Comparison of ENCODE assay signal across 1 cellular context in genomic region chr17:64497565-64498035, GRCh38.
A peak's percentile ranks its signal among the peaks of the same experiment; 100 is the strongest.
TF ChIP-seq lines count a peak whose summit lies in the region.

No MANE protein-coding gene starts in this region.

TF ChIP-seq in HepG2, 621 proteins besides CTCF, POLR2A, EP300 and RAD21 (continued from another document):
- TF ChIP-seq, protein P1, sequence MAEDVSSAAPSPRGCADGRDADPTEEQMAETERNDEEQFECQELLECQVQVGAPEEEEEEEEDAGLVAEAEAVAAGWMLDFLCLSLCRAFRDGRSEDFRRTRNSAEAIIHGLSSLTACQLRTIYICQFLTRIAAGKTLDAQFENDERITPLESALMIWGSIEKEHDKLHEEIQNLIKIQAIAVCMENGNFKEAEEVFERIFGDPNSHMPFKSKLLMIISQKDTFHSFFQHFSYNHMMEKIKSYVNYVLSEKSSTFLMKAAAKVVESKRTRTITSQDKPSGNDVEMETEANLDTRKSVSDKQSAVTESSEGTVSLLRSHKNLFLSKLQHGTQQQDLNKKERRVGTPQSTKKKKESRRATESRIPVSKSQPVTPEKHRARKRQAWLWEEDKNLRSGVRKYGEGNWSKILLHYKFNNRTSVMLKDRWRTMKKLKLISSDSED (CRISPR knock-in tag; IDR thresholded peaks at IDR 0.05) = no peak
- TF ChIP-seq MBD4 (IDR thresholded peaks at IDR 0.05; ENCODE audit: borderline replicate concordance, low read length) (peak; percentile 78; the same call in 1 of the 2 replicates), ZNF510 (CRISPR knock-in tag; IDR thresholded peaks at IDR 0.05; ENCODE audit: low read depth) (no peak), ZNF574 (CRISPR knock-in tag; IDR thresholded peaks at IDR 0.05) (no peak), SMC3 (IDR thresholded peaks at IDR 0.05; ENCODE audit: low read length) (0 out of 2 replicates have a peak, but pooled peaks have one; percentile 1), ZSCAN29 (CRISPR knock-in tag; conservative IDR thresholded peaks at IDR 0.05) (no peak), ZNF629 (CRISPR knock-in tag; conservative IDR thresholded peaks at IDR 0.05) (no peak), GATAD1 (CRISPR knock-in tag; IDR thresholded peaks at IDR 0.05) (no peak), ZNF33A (CRISPR knock-in tag; IDR thresholded peaks at IDR 0.05; ENCODE audit: borderline replicate concordance) (no peak), ZNF878 (CRISPR knock-in tag; IDR thresholded peaks at IDR 0.05) (peak; percentile 47; the same call in 1 of the 2 replicates), SMAD3 (CRISPR knock-in tag; IDR thresholded peaks at IDR 0.05) (no peak), ZSCAN30 (CRISPR knock-in tag; IDR thresholded peaks at IDR 0.05) (no peak), ZNF749 (CRISPR knock-in tag; IDR thresholded peaks at IDR 0.05; ENCODE audit: borderline replicate concordance) (no peak; the same call in 1 of the 2 replicates), ZNF331 (CRISPR knock-in tag; IDR thresholded peaks at IDR 0.05) (no peak), ZZZ3 (CRISPR knock-in tag; IDR thresholded peaks at IDR 0.05; ENCODE audit: borderline replicate concordance) (no peak), ZNF737 (CRISPR knock-in tag; IDR thresholded peaks at IDR 0.05; ENCODE audit: borderline replicate concordance) (no peak), ZBTB38 (CRISPR knock-in tag; IDR thresholded peaks at IDR 0.05) (no peak), FOXM1 (CRISPR knock-in tag; IDR thresholded peaks at IDR 0.05) (no peak), HNF4A (CRISPR knock-in tag; IDR thresholded peaks at IDR 0.05) (peak; percentile 23), ZNF616 (CRISPR knock-in tag; IDR thresholded peaks at IDR 0.05; ENCODE audit: low read depth) (no peak), PTBP1 (IDR thresholded peaks at IDR 0.05; ENCODE audit: low read depth, low read length, poor library complexity, severe bottlenecking) (no peak), NAIF1 (CRISPR knock-in tag; IDR thresholded peaks at IDR 0.05; ENCODE audit: borderline replicate concordance) (0 out of 2 replicates have a peak, but pooled peaks have one; percentile 0), ZNF256 (CRISPR knock-in tag; conservative IDR thresholded peaks at IDR 0.05) (no peak), ZNF841 (CRISPR knock-in tag; IDR thresholded peaks at IDR 0.05; ENCODE audit: borderline replicate concordance) (no peak), ZMYM3 (CRISPR knock-in tag; IDR thresholded peaks at IDR 0.05) (no peak), POLR2AphosphoS2 (IDR thresholded peaks at IDR 0.05; ENCODE audit: low read depth, low read length) (0 out of 2 replicates have a peak, but pooled peaks have one; percentile 20), HOXA9 (CRISPR knock-in tag; IDR thresholded peaks at IDR 0.05; ENCODE audit: borderline replicate concordance) (no peak), NFE2L2 (IDR thresholded peaks at IDR 0.05; ENCODE audit: low read length) (0 out of 2 replicates have a peak, but pooled peaks have one; percentile 1), ASH2L (IDR thresholded peaks at IDR 0.05; ENCODE audit: insufficient read length, low read depth, low read length) (no peak), ZNF569 (CRISPR knock-in tag; IDR thresholded peaks at IDR 0.05; ENCODE audit: borderline replicate concordance) (no peak), ZNF879 (CRISPR knock-in tag; IDR thresholded peaks at IDR 0.05) (no peak), ZNF788 (CRISPR knock-in tag; IDR thresholded peaks at IDR 0.05; ENCODE audit: borderline replicate concordance) (no peak), CENPBD1 (CRISPR knock-in tag; IDR thresholded peaks at IDR 0.05; ENCODE audit: borderline replicate concordance, low read depth) (no peak), NR2F1 (CRISPR knock-in tag; IDR thresholded peaks at IDR 0.05) (0 out of 4 replicates have a peak, but pooled peaks of 1 of the 2 experiments have one; percentile 5), XBP1 (CRISPR knock-in tag; IDR thresholded peaks at IDR 0.05) (no peak; the same call in 1 of the 2 replicates), RBM39 (IDR thresholded peaks at IDR 0.05; ENCODE audit: low read depth, low read length, poor library complexity, severe bottlenecking) (no peak), ZNF761 (CRISPR knock-in tag; conservative IDR thresholded peaks at IDR 0.05) (no peak; the same call in 1 of the 2 replicates), ZNF883 (CRISPR knock-in tag; IDR thresholded peaks at IDR 0.05; ENCODE audit: not compliant biosample characterization) (no peak), SRY (CRISPR knock-in tag; IDR thresholded peaks at IDR 0.05) (no peak), DNMT1 (CRISPR knock-in tag; IDR thresholded peaks at IDR 0.05) (no peak), ZC3H13 (CRISPR knock-in tag; IDR thresholded peaks at IDR 0.05) (no peak; the same call in 1 of the 2 replicates), REST (IDR thresholded peaks at IDR 0.05; ENCODE audit: borderline replicate concordance in 1 of 2, low read depth in 1 of 2, low read length in 2 of 2) (no peak), ZNF101 (CRISPR knock-in tag; IDR thresholded peaks at IDR 0.05; ENCODE audit: borderline replicate concordance, low read depth) (0 out of 2 replicates have a peak, but pooled peaks have one; percentile 43), ZNF44 (CRISPR knock-in tag; IDR thresholded peaks at IDR 0.05) (no peak), ZNF552 (CRISPR knock-in tag; IDR thresholded peaks at IDR 0.05; ENCODE audit: borderline replicate concordance) (peak; percentile 64; the same call in 1 of the 2 replicates), ZFP36 (IDR thresholded peaks at IDR 0.05; ENCODE audit: borderline replicate concordance, low read depth, low read length, partially characterized antibody) (no peak), ZNF205 (CRISPR knock-in tag; IDR thresholded peaks at IDR 0.05) (no peak), FOXK1 (CRISPR knock-in tag; IDR thresholded peaks at IDR 0.05; ENCODE audit: borderline replicate concordance, low read depth) (no peak), SRSF9 (IDR thresholded peaks at IDR 0.05; ENCODE audit: borderline replicate concordance, insufficient read depth, low read depth, low read length, poor library complexity, severe bottlenecking) (no peak), KLF15 (CRISPR knock-in tag; IDR thresholded peaks at IDR 0.05; ENCODE audit: borderline replicate concordance) (no peak), ZNF619 (CRISPR knock-in tag; IDR thresholded peaks at IDR 0.05) (no peak)
- TF ChIP-seq, protein P2, sequence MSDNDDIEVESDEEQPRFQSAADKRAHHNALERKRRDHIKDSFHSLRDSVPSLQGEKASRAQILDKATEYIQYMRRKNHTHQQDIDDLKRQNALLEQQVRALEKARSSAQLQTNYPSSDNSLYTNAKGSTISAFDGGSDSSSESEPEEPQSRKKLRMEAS (IDR thresholded peaks at IDR 0.05) = no peak
- TF ChIP-seq, protein P3, sequence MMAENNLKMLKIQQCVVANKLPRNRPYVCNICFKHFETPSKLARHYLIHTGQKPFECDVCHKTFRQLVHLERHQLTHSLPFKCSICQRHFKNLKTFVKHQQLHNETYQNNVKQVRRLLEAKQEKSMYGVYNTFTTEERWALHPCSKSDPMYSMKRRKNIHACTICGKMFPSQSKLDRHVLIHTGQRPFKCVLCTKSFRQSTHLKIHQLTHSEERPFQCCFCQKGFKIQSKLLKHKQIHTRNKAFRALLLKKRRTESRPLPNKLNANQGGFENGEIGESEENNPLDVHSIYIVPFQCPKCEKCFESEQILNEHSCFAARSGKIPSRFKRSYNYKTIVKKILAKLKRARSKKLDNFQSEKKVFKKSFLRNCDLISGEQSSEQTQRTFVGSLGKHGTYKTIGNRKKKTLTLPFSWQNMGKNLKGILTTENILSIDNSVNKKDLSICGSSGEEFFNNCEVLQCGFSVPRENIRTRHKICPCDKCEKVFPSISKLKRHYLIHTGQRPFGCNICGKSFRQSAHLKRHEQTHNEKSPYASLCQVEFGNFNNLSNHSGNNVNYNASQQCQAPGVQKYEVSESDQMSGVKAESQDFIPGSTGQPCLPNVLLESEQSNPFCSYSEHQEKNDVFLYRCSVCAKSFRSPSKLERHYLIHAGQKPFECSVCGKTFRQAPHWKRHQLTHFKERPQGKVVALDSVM (CRISPR knock-in tag; IDR thresholded peaks at IDR 0.05) = 0 out of 2 replicates have a peak, but pooled peaks have one; percentile 2
